Comparison of ENCODE assay signal across 29 cellular contexts in genomic region chr16:11484691-11485258, GRCh38.
A peak's percentile ranks its signal among the peaks of the same experiment; 100 is the strongest.
DNase-seq lines count a peak whose midpoint lies in the region; ATAC-seq and TF ChIP-seq lines count a peak whose summit lies in the region.
"Had no signal": no experiment of that assay in that cellular context is flagged by ENCODE, and none has a peak within 500 bp of the region (broad histone marks: within the 10 kb centered on the region; RNA-seq: fewer than 3 reads in every experiment).

No MANE protein-coding gene starts in this region.

- no peaks in the 10 kb centered on the region for H3K36me3 ChIP-seq in SJSA1
- H3K36me3 ChIP-seq in osteoblast (ENCODE audit: insufficient read depth, low read length), result no peaks in the 10 kb centered on the region
- no peaks in the 10 kb centered on the region for H3K36me3 ChIP-seq in Caco-2 (ENCODE audit: control insufficient read depth, insufficient read depth, low read length)
- H3K36me3 ChIP-seq: colonic mucosa, thoracic aorta, vagina had no signal

- peaks cover 29% of the 10 kb centered on the region for H3K9me3 Mint-ChIP-seq in Caco-2 (ENCODE audit: unreplicated experiment)

- H3K27me3 Mint-ChIP-seq in Caco-2 (ENCODE audit: insufficient read depth, unreplicated experiment), result no peaks in the 10 kb centered on the region
- H3K27me3 Mint-ChIP-seq: activated naive CD8-positive, alpha-beta T cell treated with anti-CD3 and anti-CD28 coated beads for 36 hours; CD4-positive, alpha-beta T cell; stimulated activated naive B cell treated with anti-CD40 and anti-IgM and Interleukin-4, amounts not matched to agents 10 μg/mL and 1 μg/mL and 100 μg/mL, for 72 hours had no signal

- H3K9me3 ChIP-seq in SJSA1 (replicated peaks) (no peaks in the 10 kb centered on the region), osteoblast (ENCODE audit: low read depth, low read length) (no peaks in the 10 kb centered on the region), Caco-2 (peaks cover 5% of the 10 kb centered on the region; the same call in 1 of the 2 replicates)
- H3K9me3 ChIP-seq: colonic mucosa, thoracic aorta, vagina had no signal

- POLR2A ChIA-PET in Caco-2 (lab: Charles Lee), result no interaction called here

- H3K4me1 Mint-ChIP-seq in Caco-2 (ENCODE audit: low read depth, unreplicated experiment), result no peaks in the 10 kb centered on the region
- H3K4me1 Mint-ChIP-seq: activated naive CD8-positive, alpha-beta T cell treated with anti-CD3 and anti-CD28 coated beads for 36 hours; stimulated activated naive B cell treated with anti-CD40 and anti-IgM and Interleukin-4, amounts not matched to agents 10 μg/mL and 1 μg/mL and 100 μg/mL, for 72 hours had no signal

- BruUV-seq in Caco-2 (replicated peaks; lab: Mats Ljungman, UMichigan), result no TSS peak

- H3K4me3 ChIP-seq in SJSA1 (no peak overlapping the region), osteoblast (ENCODE audit: insufficient read depth, low read length) (no peak overlapping the region), Caco-2 (ENCODE audit: low read depth, low read length) (no peak overlapping the region)
- H3K4me3 ChIP-seq: body of pancreas, colonic mucosa, smooth muscle cell, thoracic aorta, vagina had no signal

- intact Hi-C loops in left colon (cut with DNase I, micrococcal nuclease) (no loop called here), Caco-2 (cut with micrococcal nuclease; ENCODE audit: unreplicated experiment) (no loop called here)

- no peak for TF ChIP-seq CTCF in osteoblast (IDR thresholded peaks at IDR 0.05; ENCODE audit: extremely low read depth, low read depth, low read length)
- TF ChIP-seq CTCF in Caco-2 (IDR thresholded peaks at IDR 0.05; ENCODE audit: insufficient read depth in 1 of 2, low read depth in 1 of 2, low read length in 1 of 2, severe bottlenecking in 1 of 2, unreplicated experiment in 1 of 2), result no peak

- no peak for TF ChIP-seq POLR2A in GM18505 (IDR thresholded peaks at IDR 0.05; ENCODE audit: borderline replicate concordance, extremely low read depth, insufficient read depth, insufficient read length)

- no peak overlapping the region for H3K27ac Mint-ChIP-seq in Caco-2 (ENCODE audit: unreplicated experiment)
- H3K27ac Mint-ChIP-seq: activated naive CD8-positive, alpha-beta T cell treated with anti-CD3 and anti-CD28 coated beads for 36 hours; activated T-helper 2 cell treated with anti-CD3 and anti-CD28 coated beads, Interferon-gamma antibody, Interleukin-2, Interleukin-4, amounts not matched to agents 10 μg/mL and 5 μg/mL and 100 μg/mL, durations not matched to agents 14 hours and 24 hours and 36 hours; CD4-positive, alpha-beta T cell; stimulated activated naive B cell treated with anti-CD40 and anti-IgM and Interleukin-4, amounts not matched to agents 10 μg/mL and 1 μg/mL and 100 μg/mL, for 72 hours; T-helper 2 cell treated with Interferon-gamma antibody and Interleukin-4, amounts not matched to agents 5 μg/mL and 100 μg/mL, for 36 hours had no signal

- ATAC-seq in esophagus mucosa (peak; percentile 16), left colon (no peak), GM18505 (IDR thresholded peaks at IDR 0.05; ENCODE audit: unreplicated experiment) (no peak)
- ATAC-seq: body of pancreas; foreskin keratinocyte; stimulated activated naive B cell treated with anti-CD40 and anti-IgM and Interleukin-4, amounts not matched to agents 10 μg/mL and 1 μg/mL and 100 μg/mL, for 72 hours had no signal

- no peak overlapping the region for H3K4me3 Mint-ChIP-seq in Caco-2 (ENCODE audit: unreplicated experiment)
- H3K4me3 Mint-ChIP-seq: activated naive CD8-positive, alpha-beta T cell treated with anti-CD3 and anti-CD28 coated beads for 36 hours; CD4-positive, alpha-beta T cell; stimulated activated naive B cell treated with anti-CD40 and anti-IgM and Interleukin-4, amounts not matched to agents 10 μg/mL and 1 μg/mL and 100 μg/mL, for 72 hours; T-helper 2 cell treated with Interferon-gamma antibody and Interleukin-4, amounts not matched to agents 5 μg/mL and 100 μg/mL, for 36 hours had no signal

- H4K20me1 ChIP-seq in osteoblast (ENCODE audit: insufficient read depth, low read length), result no peaks in the 10 kb centered on the region

- H3K36me3 Mint-ChIP-seq in Caco-2 (ENCODE audit: insufficient read depth, unreplicated experiment), result no peaks in the 10 kb centered on the region

- no peaks in the 10 kb centered on the region for H3K79me2 ChIP-seq in osteoblast (ENCODE audit: insufficient read depth, low read length)

- H2AFZ ChIP-seq in osteoblast (ENCODE audit: low read length), result peak overlapping the region; percentile 75

- H3K27ac ChIP-seq in SJSA1, result peak overlapping the region; percentile 24
- H3K27ac ChIP-seq in osteoblast (ENCODE audit: low read depth, low read length), result peak overlapping the region; percentile 13
- H3K27ac ChIP-seq: body of pancreas, colonic mucosa, foreskin keratinocyte, thoracic aorta, vagina had no signal

- CTCF ChIA-PET in Caco-2 (lab: Charles Lee), result no interaction called here

- H3K27me3 ChIP-seq in SJSA1 (replicated peaks) (no peaks in the 10 kb centered on the region), osteoblast (ENCODE audit: insufficient read depth, low read length) (no peaks in the 10 kb centered on the region), Caco-2 (replicated peaks; ENCODE audit: control insufficient read depth, insufficient read depth, low read length) (no peaks in the 10 kb centered on the region)
- H3K27me3 ChIP-seq: body of pancreas, colonic mucosa, foreskin keratinocyte, vagina had no signal

- peaks cover 24% of the 10 kb centered on the region for H3K4me1 ChIP-seq in SJSA1 (replicated peaks)
- H3K4me1 ChIP-seq in osteoblast (ENCODE audit: insufficient read depth, low read length), result peaks cover 8% of the 10 kb centered on the region
- H3K4me1 ChIP-seq in Caco-2, result no peaks in the 10 kb centered on the region
- H3K4me1 ChIP-seq: body of pancreas, colonic mucosa, vagina had no signal

- peak overlapping the region; percentile 4 for H3K4me2 ChIP-seq in osteoblast (ENCODE audit: insufficient read depth, low read length)
- H3K4me2 ChIP-seq: smooth muscle cell had no signal

- DNase-seq in ELR (ENCODE audit: low read depth) (peak; percentile 67), SJSA1 (ENCODE audit: low read depth in 1 of 2, low spot score in 2 of 2) (peak in 1 of 2 experiments; percentile 40), osteoblast (ENCODE audit: insufficient read length, low spot score, missing footprints) (peak; percentile 95), cerebellar cortex (ENCODE audit: low spot score) (no peak), left colon (no peak), Caco-2 (no peak)
- DNase-seq: activated CD4-positive, alpha-beta T cell treated with anti-CD3 and anti-CD28 coated beads, Interleukin-2, amount 50 U/mL, for 1 hour; activated naive CD8-positive, alpha-beta T cell treated with anti-CD3 and anti-CD28 coated beads for 36 hours; body of pancreas; CD4-positive, alpha-beta T cell; colonic mucosa; foreskin keratinocyte; GF-D8; hypothalamus; kidney; mammary epithelial cell; MM.1S; NCI-H1417 treated with DMSO at 0.1 percent for 48 hours; NCI-H524; NK-92 treated with Interleukin-12 subunit alpha and Interleukin-12 subunit beta, amount 100 ng/mL, for 24 hours; stimulated activated CD4-positive, alpha-beta T cell treated with anti-CD3 and anti-CD28 coated beads, Interleukin-2, amount 100 ng/mL, for 48 hours; stimulated activated naive B cell treated with anti-CD40 and anti-IgM and Interleukin-4, amounts not matched to agents 10 μg/mL and 1 μg/mL and 100 μg/mL, for 72 hours had no signal

Comparison
In these comparisons a context has a peak if more than half of its experiments do, and no peak if none do; other contexts are left out.
1. DNase-seq: peak in ELR (single experiment) and osteoblast (single experiment); none in cerebellar cortex (single experiment), left colon (0 of 2) and Caco-2 (0 of 2).